ENCODE assay signal across 9 cellular contexts in the genomic region with DNA sequence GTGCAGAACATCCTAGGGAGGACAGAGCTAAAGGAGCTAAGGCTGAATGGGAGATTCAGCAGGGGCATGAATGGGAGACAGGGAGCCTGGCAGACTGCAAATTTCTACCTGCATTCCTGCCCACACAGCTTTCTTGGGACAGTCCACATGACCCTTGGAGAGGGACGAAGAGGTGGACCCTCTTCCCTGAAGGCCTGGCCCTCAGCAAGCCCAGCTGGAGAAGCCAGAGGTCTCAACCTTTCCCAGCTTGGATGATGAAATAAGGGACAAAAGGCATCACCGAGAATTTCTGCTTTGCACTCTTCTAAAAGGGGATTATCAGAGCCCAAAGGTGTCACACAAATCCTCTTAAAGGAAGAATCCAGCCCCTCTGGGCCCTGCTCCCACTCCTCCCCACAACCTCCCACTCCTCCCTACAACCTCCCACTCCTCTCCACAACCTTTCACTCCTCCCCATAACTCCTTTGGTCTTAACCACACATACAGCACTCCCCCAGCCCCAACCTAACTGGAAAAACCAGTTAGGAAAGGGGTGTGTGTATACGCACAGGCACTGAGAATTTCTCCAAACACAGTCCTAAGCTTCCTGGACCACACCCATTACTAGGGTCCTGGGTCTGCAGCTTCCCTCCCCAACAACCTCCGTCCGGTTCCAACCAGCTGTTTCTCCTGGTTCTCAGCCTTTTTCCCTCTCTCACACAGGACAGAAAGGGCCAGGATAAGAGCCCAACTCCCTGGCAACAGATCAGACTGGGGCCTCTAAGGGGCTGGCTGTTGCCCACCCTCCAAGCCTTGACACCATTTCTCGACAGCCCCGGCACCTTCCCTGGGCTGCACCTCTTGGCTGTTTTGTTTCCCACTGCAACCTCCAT. TPM values are rescaled to one million over a fixed set of nuclear protein-coding genes. Genes with fewer than 3 reads are reported as not detected.
A peak's percentile ranks its signal among the peaks of the same experiment; 100 is the strongest.
DNase-seq lines count a peak whose midpoint lies in the region; ATAC-seq, FAIRE-seq and TF ChIP-seq lines count a peak whose summit lies in the region.
"Had no signal": no experiment of that assay in that cellular context is flagged by ENCODE, and none has a peak within 500 bp of the region (broad histone marks: within the 10 kb centered on the region; RNA-seq: fewer than 3 reads in every experiment).

No MANE protein-coding gene starts in this region.

- peak overlapping the region; percentile 82 for H3K4me3 Mint-ChIP-seq in type B pancreatic cell
- H3K4me3 Mint-ChIP-seq: activated naive CD8-positive, alpha-beta T cell had no signal

- DNase-seq in NCI-H2029 (lab: John Stamatoyannopoulos, UW) (peak; percentile 30), NCI-H2029 treated with DMSO at 0.1 percent for 48 hours (lab: John Stamatoyannopoulos, UW) (no peak), bronchial epithelial cell (ENCODE audit: low read depth) (peak; percentile 77), mucosa of descending colon (peak in 1 of 3 donors; percentile 87), type B pancreatic cell (ENCODE audit: extremely low spot score, unreplicated experiment) (no peak), AG20443 (ENCODE audit: low spot score) (no peak), NCI-H2227 treated with DMSO at 0.1 percent for 48 hours (lab: John Stamatoyannopoulos, UW) (no peak)
- no peak for DNase-seq in activated CD4-positive, alpha-beta T cell treated with anti-CD3 and anti-CD28 coated beads, Interleukin-2, amount 50 U/mL, for 1 hour

- H3K27ac Mint-ChIP-seq in type B pancreatic cell = peak overlapping the region; percentile 99
- H3K27ac Mint-ChIP-seq: activated naive CD8-positive, alpha-beta T cell had no signal

- peak; percentile 40 for FAIRE-seq in bronchial epithelial cell (lab: Jason Lieb, UNC)

- H3K9me3 ChIP-seq in mucosa of descending colon = no peaks in the 10 kb centered on the region

- H3K36me3 Mint-ChIP-seq in type B pancreatic cell = peaks cover 6% of the 10 kb centered on the region
- H3K36me3 Mint-ChIP-seq: activated naive CD8-positive, alpha-beta T cell had no signal

- no peaks in the 10 kb centered on the region for H3K36me3 ChIP-seq in bronchial epithelial cell (ENCODE audit: control insufficient read depth, insufficient read depth, low read length)
- no peaks in the 10 kb centered on the region for H3K36me3 ChIP-seq in mucosa of descending colon (ENCODE audit: low read depth)

- peaks cover 35% of the 10 kb centered on the region for H3K4me1 ChIP-seq in mucosa of descending colon (ENCODE audit: low read depth)

- peak; percentile 87 for ATAC-seq in mucosa of descending colon

- no peaks in the 10 kb centered on the region for H3K27me3 ChIP-seq in bronchial epithelial cell (ENCODE audit: control insufficient read depth, insufficient read depth, low read length)

- TF ChIP-seq CTCF in bronchial epithelial cell (IDR thresholded peaks at IDR 0.05; ENCODE audit: insufficient read depth, low read length, severe bottlenecking) = no peak
- TF ChIP-seq CTCF in mucosa of descending colon (IDR thresholded peaks at IDR 0.05) = no peak
- TF ChIP-seq CTCF in type B pancreatic cell (conservative IDR thresholded peaks at IDR 0.05) = no peak

- H3K27me3 Mint-ChIP-seq in type B pancreatic cell = no peaks in the 10 kb centered on the region

- no peaks in the 10 kb centered on the region for H3K9me3 Mint-ChIP-seq in type B pancreatic cell

- H3K4me3 ChIP-seq in bronchial epithelial cell (ENCODE audit: low read depth, low read length) (no peak overlapping the region), mucosa of descending colon (no peak overlapping the region)

- intact Hi-C loops in mucosa of descending colon (cut with DNase I, micrococcal nuclease) = no loop called here

- H3K4me1 Mint-ChIP-seq in type B pancreatic cell (ENCODE audit: unreplicated experiment) = peaks cover 58% of the 10 kb centered on the region

RNA-seq across cellular contexts. Expression of gene RPL27A, which starts 38.5 kb away (rescaled TPM):
- total RNA-seq in bronchial epithelial cell (1,214 and 1,407 TPM in 2 replicates), mucosa of descending colon (100 to 1,000 TPM; 634 to 807 (median 704) TPM), type B pancreatic cell (ENCODE audit: low replicate concordance) (877 and 979 TPM in 2 replicates)

RNA-seq across cellular contexts. Expression of gene TRIM66, which starts 38.6 kb away (rescaled TPM):
- total RNA-seq in bronchial epithelial cell (4.2 and 5.4 TPM in 2 replicates), mucosa of descending colon (10 to 100 TPM in 2 of 3 donors, 1 to 10 TPM in 1; 9.6 to 21.3 (median 15.9) TPM), type B pancreatic cell (ENCODE audit: low replicate concordance) (5.9 and 8.5 TPM in 2 replicates)

Comparison
In these comparisons a context has a peak if more than half of its experiments do, and no peak if none do; other contexts are left out.
1. DNase-seq: peak in NCI-H2029 (single experiment) and bronchial epithelial cell (single experiment); none in NCI-H2029 treated with DMSO at 0.1 percent for 48 hours (single experiment), type B pancreatic cell (single experiment), AG20443 (single experiment), NCI-H2227 treated with DMSO at 0.1 percent for 48 hours (single experiment) and activated CD4-positive, alpha-beta T cell treated with anti-CD3 and anti-CD28 coated beads, Interleukin-2, amount 50 U/mL, for 1 hour (single experiment).